Comparison of ENCODE assay signal across 17 cellular contexts in genomic region chr3:112399064-112399463, GRCh38.
"Had no signal": no experiment of that assay in that cellular context is flagged by ENCODE, and none has a peak within 500 bp of the region (broad histone marks: within the 10 kb centered on the region; RNA-seq: fewer than 3 reads in every experiment).

No MANE protein-coding gene starts in this region.

- DNase-seq: activated CD4-positive, alpha-beta T cell treated with anti-CD3 and anti-CD28 coated beads, Interleukin-2, amount 50 U/mL, for 1 hour; activated CD8-positive, alpha-beta memory T cell treated with anti-CD3 and anti-CD28 coated beads for 24 hours; activated CD8-positive, alpha-beta memory T cell treated with anti-CD3 and anti-CD28 coated beads, Interleukin-2, amount 50 U/mL, for 48 hours; activated effector memory CD4-positive, alpha-beta T cell treated with Interleukin-2 at 50 U/mL for 16 hours; activated T-cell treated with anti-CD3 and anti-CD28 coated beads, Interleukin-2, amount 50 U/mL, for 48 hours; adrenal gland; effector CD4-positive, alpha-beta T cell; esophagus squamous epithelium; kidney; left lung; naive thymus-derived CD4-positive, alpha-beta T cell; ovary; right lobe of liver; small intestine; stimulated activated CD4-positive, alpha-beta T cell treated with anti-CD3 and anti-CD28 coated beads, Interleukin-4, amount 100 ng/mL, for 1 hour; stomach; trophoblast cell had no signal

- H3K27me3 ChIP-seq: adrenal gland, esophagus squamous epithelium, left lung, ovary, right lobe of liver, stomach had no signal

- H3K27ac ChIP-seq: adrenal gland, esophagus squamous epithelium, left lung, ovary, right lobe of liver, stomach had no signal

- H3K36me3 ChIP-seq: adrenal gland, esophagus squamous epithelium, left lung, ovary, right lobe of liver, stomach had no signal

- H3K4me1 ChIP-seq: adrenal gland, right lobe of liver had no signal

- H3K4me3 ChIP-seq: adrenal gland, esophagus squamous epithelium, left lung, ovary, right lobe of liver, stomach had no signal

- ATAC-seq: left lung; naive thymus-derived CD4-positive, alpha-beta T cell; right lobe of liver had no signal

- H3K9me3 ChIP-seq: adrenal gland, esophagus squamous epithelium, left lung, ovary, right lobe of liver, stomach had no signal
